ENCODE assay signal across 12 cellular contexts in genomic region chr6:114419175-114419574, GRCh38.
A peak's percentile ranks its signal among the peaks of the same experiment; 100 is the strongest.
DNase-seq lines count a peak whose midpoint lies in the region; ATAC-seq and TF ChIP-seq lines count a peak whose summit lies in the region.
"Had no signal": no experiment of that assay in that cellular context is flagged by ENCODE, and none has a peak within 500 bp of the region (broad histone marks: within the 10 kb centered on the region; RNA-seq: fewer than 3 reads in every experiment).

No MANE protein-coding gene starts in this region.

- no peak for TF ChIP-seq CTCF in MM.1S (IDR thresholded peaks at IDR 0.05; ENCODE audit: low read length)
- TF ChIP-seq CTCF in glutamatergic neuron (IDR thresholded peaks at IDR 0.05; ENCODE audit: partially characterized antibody, unreplicated experiment): no peak

- no peaks in the 10 kb centered on the region for H3K9me3 Mint-ChIP-seq in glutamatergic neuron (ENCODE audit: unreplicated experiment)

- no peaks in the 10 kb centered on the region for H3K9me3 ChIP-seq in MM.1S (replicated peaks; ENCODE audit: insufficient read depth, low read length)
- H3K9me3 ChIP-seq: testis had no signal

- no peak overlapping the region for H3K4me2 ChIP-seq in MM.1S (ENCODE audit: low read depth, low read length)

- H3K27me3 Mint-ChIP-seq in glutamatergic neuron (ENCODE audit: unreplicated experiment): no peaks in the 10 kb centered on the region
- H3K27me3 Mint-ChIP-seq: memory B cell had no signal

- 0 out of 2 replicates have a peak, but pooled peaks cover 6% of the 10 kb centered on the region for H3K4me1 ChIP-seq in MM.1S (ENCODE audit: low read length)
- H3K4me1 ChIP-seq: testis had no signal

- no peak overlapping the region for H3K4me3 ChIP-seq in MM.1S (ENCODE audit: low read length)
- H3K4me3 ChIP-seq: testis had no signal

- H3K27ac ChIP-seq in MM.1S (ENCODE audit: low read length): no peak overlapping the region
- H3K27ac ChIP-seq: testis had no signal

- no peak overlapping the region for H3K4me3 Mint-ChIP-seq in glutamatergic neuron (ENCODE audit: unreplicated experiment)
- H3K4me3 Mint-ChIP-seq: memory B cell had no signal

- ATAC-seq in GM19351 (IDR thresholded peaks at IDR 0.05; ENCODE audit: unreplicated experiment) (peak; percentile 100), HG02973 (IDR thresholded peaks at IDR 0.05; ENCODE audit: unreplicated experiment) (peak; percentile 96), HG02840 (IDR thresholded peaks at IDR 0.05; ENCODE audit: low FRiP score, unreplicated experiment) (no peak)

- no peaks in the 10 kb centered on the region for H4K20me1 ChIP-seq in MM.1S (ENCODE audit: insufficient read depth, low read length)

- no peak overlapping the region for H2AFZ ChIP-seq in MM.1S (ENCODE audit: low read length)

- no peak overlapping the region for H3K9ac ChIP-seq in MM.1S (ENCODE audit: low read length)

- no peaks in the 10 kb centered on the region for H3K36me3 Mint-ChIP-seq in glutamatergic neuron (ENCODE audit: unreplicated experiment)
- H3K36me3 Mint-ChIP-seq: memory B cell had no signal

- H3K9me2 ChIP-seq in MM.1S (replicated peaks; ENCODE audit: insufficient read depth, low read length): no peaks in the 10 kb centered on the region

- H3K27ac Mint-ChIP-seq in glutamatergic neuron (ENCODE audit: unreplicated experiment): no peak overlapping the region
- H3K27ac Mint-ChIP-seq: memory B cell had no signal

- no peaks in the 10 kb centered on the region for H3K27me3 ChIP-seq in MM.1S (replicated peaks; ENCODE audit: insufficient read depth, low read length)
- H3K27me3 ChIP-seq: testis had no signal

- no peaks in the 10 kb centered on the region for H3K79me2 ChIP-seq in MM.1S (ENCODE audit: low read length)

- peaks cover 13% of the 10 kb centered on the region for H3K4me1 Mint-ChIP-seq in glutamatergic neuron (ENCODE audit: low read depth, unreplicated experiment)
- H3K4me1 Mint-ChIP-seq: memory B cell had no signal

- no peaks in the 10 kb centered on the region for H3F3A ChIP-seq in MM.1S (ENCODE audit: insufficient read depth, low read length)

- peak; percentile 2 for DNase-seq in COLO829 (ENCODE audit: low spot score)
- peak; percentile 28 for DNase-seq in MM.1S
- no peak for DNase-seq in hippocampal formation (lab: John Stamatoyannopoulos, UW)
- no peak for DNase-seq in GM03348 (ENCODE audit: low spot score)
- no peak for DNase-seq in glutamatergic neuron
- DNase-seq: activated naive CD4-positive, alpha-beta T cell; NCI-H1092 treated with DMSO at 0.1 percent for 48 hours; testis had no signal

- H3K36me3 ChIP-seq in MM.1S (replicated peaks; ENCODE audit: insufficient read depth, low read length): no peaks in the 10 kb centered on the region

Comparison
In these comparisons a context has a peak if more than half of its experiments do, and no peak if none do; other contexts are left out.
1. DNase-seq: peak in COLO829 (single experiment) and MM.1S (single experiment); none in hippocampal formation (0 of 2), GM03348 (single experiment) and glutamatergic neuron (single experiment).